Comparison of ENCODE assay signal across 8 cellular contexts in the genomic region with DNA sequence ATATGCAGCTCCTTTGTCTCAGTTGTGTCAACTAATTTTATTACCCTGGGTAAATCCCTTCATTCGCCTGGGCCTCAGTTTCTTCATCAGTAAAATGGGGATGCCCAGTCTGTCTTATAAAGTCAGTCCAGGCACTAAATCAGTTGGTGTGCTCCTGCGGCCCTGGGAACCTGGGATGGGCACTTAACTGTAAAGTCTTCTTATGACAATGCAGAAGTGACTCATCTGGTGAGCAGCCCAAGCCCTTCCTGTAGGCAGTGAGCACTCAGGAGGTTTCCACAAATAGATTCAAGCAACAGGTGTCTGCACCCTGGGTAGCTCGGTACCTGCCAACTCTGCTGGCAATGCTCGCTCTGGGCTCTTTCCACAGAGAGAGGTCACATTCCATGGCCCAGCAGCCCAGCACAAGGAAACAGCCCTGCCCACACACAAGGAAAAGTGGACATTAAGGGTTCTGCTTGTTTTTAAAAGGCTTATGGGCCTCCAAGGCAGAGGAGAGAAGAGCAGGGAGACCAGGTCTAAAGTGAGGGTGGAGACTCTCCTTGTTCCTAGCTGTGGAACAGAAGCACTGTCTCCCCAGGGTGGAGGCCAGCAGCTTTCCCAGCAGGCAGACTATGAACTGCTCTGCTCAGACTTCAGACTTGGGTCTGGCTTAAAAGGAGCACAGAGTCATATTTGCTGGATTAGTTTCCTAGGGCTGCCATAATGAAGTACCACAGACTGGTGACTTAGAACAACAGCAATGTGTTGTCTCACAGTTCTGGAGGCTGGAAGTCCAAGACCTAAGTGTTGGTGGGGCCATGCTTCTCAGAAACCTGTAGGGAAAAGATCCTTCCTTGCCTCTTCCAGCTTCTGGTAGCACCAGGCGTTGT.
DNase-seq lines count a peak whose midpoint lies in the region; ATAC-seq and TF ChIP-seq lines count a peak whose summit lies in the region.

No MANE protein-coding gene starts in this region.

- TF ChIP-seq CTCF in foreskin fibroblast (IDR thresholded peaks at IDR 0.05; ENCODE audit: low read depth, low read length), result no peak

- DNase-seq in NCI-H69 (lab: John Stamatoyannopoulos, UW), result peak; percentile 83
- DNase-seq in foreskin fibroblast, result peak; percentile 59 to 75
- no peak for DNase-seq in DMS79 (lab: John Stamatoyannopoulos, UW)
- no peak for DNase-seq in epidermal melanocyte (ENCODE audit: insufficient read length, low spot score)
- no peak for DNase-seq in NCI-H1436 (lab: John Stamatoyannopoulos, UW)
- no peak for DNase-seq in NK-92 treated with Interleukin-12 subunit alpha and Interleukin-12 subunit beta, amount 100 ng/mL, for 24 hours (lab: John Stamatoyannopoulos, UW)

- H3K4me3 ChIP-seq in foreskin fibroblast (ENCODE audit: low read depth in 1 of 2, low read length in 2 of 2), result no peak overlapping the region

- peak; percentile 95 for ATAC-seq in GM18870 (IDR thresholded peaks at IDR 0.05; ENCODE audit: unreplicated experiment)
- peak; percentile 86 for ATAC-seq in HG02642 (IDR thresholded peaks at IDR 0.05; ENCODE audit: poor library complexity, unreplicated experiment)

Comparison
In these comparisons a context has a peak if more than half of its experiments do, and no peak if none do; other contexts are left out.
1. DNase-seq: peak in NCI-H69 (single experiment) and foreskin fibroblast (2 of 2); none in DMS79 (single experiment), epidermal melanocyte (single experiment), NCI-H1436 (single experiment) and NK-92 treated with Interleukin-12 subunit alpha and Interleukin-12 subunit beta, amount 100 ng/mL, for 24 hours (single experiment).